8 cellular contexts compared by ENCODE assay signal in genomic region chr7:151028131-151028947, GRCh38. TPM values are rescaled to one million over a fixed set of nuclear protein-coding genes. Genes with fewer than 3 reads are reported as not detected.
DNase-seq lines count a peak whose midpoint lies in the region; ATAC-seq, FAIRE-seq and TF ChIP-seq lines count a peak whose summit lies in the region.

Gene ABCB8 (plus strand): TSS chr7:151028450. CDS start chr7:151028516, 66 bp downstream.

- peak; percentile 47 for TF ChIP-seq CTCF in psoas muscle (IDR thresholded peaks at IDR 0.05)

- H3K9me3 ChIP-seq in psoas muscle, result no peaks in the 10 kb centered on the region

- no peak for FAIRE-seq in urothelium cell line (lab: Jason Lieb, UNC)

- H3K4me1 ChIP-seq in psoas muscle, result peaks cover 9% of the 10 kb centered on the region

- ATAC-seq in GM18502 (IDR thresholded peaks at IDR 0.05; ENCODE audit: poor library complexity, unreplicated experiment), result peak; percentile 97
- ATAC-seq in HG02970 (IDR thresholded peaks at IDR 0.05; ENCODE audit: low FRiP score, unreplicated experiment), result peak; percentile 97
- ATAC-seq in left ventricle myocardium superior, result peak; percentile 95
- peak; percentile 93 to 96 (median 94) for ATAC-seq in psoas muscle

- peak within 1 kb of the TSS; percentile 82 for H3K4me3 ChIP-seq in psoas muscle

- no peaks in the 10 kb centered on the region for H3K27me3 ChIP-seq in psoas muscle (ENCODE audit: insufficient read depth in 3 of 3, low read length in 2 of 3)

- intact Hi-C loops in T-helper 2 cell treated with Interferon-gamma antibody and Interleukin-4, amounts not matched to agents 100 ng/mL and 5 ng/mL, for 36 hours (cut with micrococcal nuclease), result loop anchor here (1.0 kb wide), 4 partner anchors 15 to 83 kb away; partner anchors contain the start of gene TMUB1
- intact Hi-C loops in left ventricle myocardium superior (cut with micrococcal nuclease), result no loop called here
- intact Hi-C loops in psoas muscle (cut with DNase I), result loop anchor here in 1 of 2 donors (5.0 kb wide), 1 partner anchor 84 kb away; no protein-coding TSS in a partner anchor

- H3K36me3 ChIP-seq in psoas muscle (ENCODE audit: insufficient read depth in 1 of 2, low read depth in 1 of 2), result peaks cover 0 to 22% of the 10 kb centered on the region in 2 donors

- H3K27ac ChIP-seq in psoas muscle, result peak within 1 kb of the TSS; percentile 88

- DNase-seq in NCI-H187 treated with DMSO at 0.1 percent for 48 hours (lab: John Stamatoyannopoulos, UW), result peak; percentile 98
- DNase-seq in anterior cingulate cortex (lab: John Stamatoyannopoulos, UW), result peak; percentile 84 to 99 (median 96)
- DNase-seq in left ventricle myocardium superior, result peak; percentile 97
- peak; percentile 96 to 98 for DNase-seq in psoas muscle
- peak; percentile 88 for DNase-seq in urothelium cell line (ENCODE audit: low spot score)

- 0 to 1% (median 0%) methylated on average over 53 of the region's 53 CpGs for WGBS in psoas muscle, 3 donors

RNA-seq across cellular contexts. Expression of gene ABCB8, which starts in this region (rescaled TPM):
- 60.9 and 61.6 TPM in 2 replicates for total RNA-seq in T-helper 2 cell treated with Interferon-gamma antibody and Interleukin-4, amounts not matched to agents 100 ng/mL and 5 ng/mL, for 36 hours
- total RNA-seq in left ventricle myocardium superior (29.7 TPM), psoas muscle (10 to 100 TPM; 13.2 to 20.7 (median 19.2) TPM)
- polyA plus RNA-seq in psoas muscle, result 10 to 100 TPM in 2 of 3 donors, 1 to 10 TPM in 1; 9.3 to 16.6 (median 12.9) TPM

Comparison
In these comparisons a context has a peak if more than half of its experiments do, and no peak if none do; other contexts are left out.
1. Peak in every context shown above with its lines: DNase-seq, ATAC-seq, H3K4me3 ChIP-seq and H3K27ac ChIP-seq.